1 cellular context compared by ENCODE assay signal in the genomic region with DNA sequence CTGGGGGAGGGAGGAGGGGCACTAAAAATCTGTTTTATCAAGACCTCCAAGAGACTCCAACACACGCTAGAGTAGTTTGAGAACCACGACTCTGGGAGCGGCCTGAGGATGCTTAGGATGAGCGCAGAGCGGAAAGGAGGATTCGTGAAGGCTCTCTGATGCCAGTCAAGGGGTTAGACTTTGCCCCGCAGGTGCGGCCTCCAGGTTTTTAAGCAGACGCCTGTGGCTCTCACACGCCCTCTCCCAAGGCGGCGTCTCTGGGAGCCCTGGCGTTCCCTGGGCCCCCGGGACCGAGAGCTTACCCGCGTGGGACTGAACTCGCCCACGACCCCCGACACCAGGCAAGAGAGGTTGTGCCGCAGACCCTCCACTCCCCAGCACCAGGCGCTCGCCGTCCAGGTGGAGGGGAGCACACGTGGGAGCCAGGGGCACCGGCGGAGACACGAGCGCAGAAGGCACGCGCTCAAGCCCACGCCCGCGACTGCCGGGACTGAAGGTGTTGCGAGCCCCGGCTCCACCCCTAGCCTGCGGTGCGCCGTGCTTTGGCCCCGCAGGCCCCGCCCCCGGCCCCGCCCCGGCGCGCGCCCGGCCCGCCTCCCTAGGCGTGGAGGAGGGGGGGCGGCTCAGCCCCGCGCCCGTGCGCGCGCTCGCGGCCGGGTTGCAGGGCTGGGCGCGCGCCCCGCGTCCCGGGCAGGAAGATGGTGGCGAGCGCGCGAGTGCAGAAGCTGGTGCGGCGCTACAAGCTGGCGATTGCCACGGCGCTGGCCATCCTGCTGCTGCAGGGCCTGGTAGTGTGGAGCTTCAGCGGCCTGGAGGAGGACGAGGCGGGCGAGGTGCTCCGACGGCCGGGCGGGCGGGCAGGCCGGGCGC.
TF ChIP-seq lines count a peak whose summit lies in the region.

TSS of gene XYLT2 (plus strand) at position 684 of the 870 bp plus-strand sequence. CDS start at position 699, 15 bp downstream.

TF ChIP-seq in HepG2, 621 proteins besides CTCF, POLR2A, EP300 and RAD21 (continues in another document):
- TF ChIP-seq HNF1B (CRISPR knock-in tag; IDR thresholded peaks at IDR 0.05) (peak; percentile 48; the same call in 1 of the 2 replicates), DNMT3B (CRISPR knock-in tag; conservative IDR thresholded peaks at IDR 0.05) (no peak), SP140L (CRISPR knock-in tag; IDR thresholded peaks at IDR 0.05; ENCODE audit: borderline replicate concordance) (no peak), ZNF570 (CRISPR knock-in tag; IDR thresholded peaks at IDR 0.05; ENCODE audit: borderline replicate concordance) (0 out of 2 replicates have a peak, but pooled peaks have one; percentile 7), ONECUT2 (CRISPR knock-in tag; IDR thresholded peaks at IDR 0.05) (no peak), MAFK (conservative IDR thresholded peaks at IDR 0.05 in 1 of 2, IDR thresholded peaks at IDR 0.05 in 1 of 2; ENCODE audit: low read length in 2 of 2) (no peak), MAFF (IDR thresholded peaks at IDR 0.05; ENCODE audit: low read depth, low read length) (no peak), FOXP1 (IDR thresholded peaks at IDR 0.05) (no peak), FOXP1 (CRISPR knock-in tag; IDR thresholded peaks at IDR 0.05) (no peak), ZNF501 (CRISPR knock-in tag; IDR thresholded peaks at IDR 0.05) (peak; percentile 89), ISL2 (CRISPR knock-in tag; IDR thresholded peaks at IDR 0.05) (peak; percentile 76), SOX5 (CRISPR knock-in tag; IDR thresholded peaks at IDR 0.05; ENCODE audit: borderline replicate concordance) (no peak), RARA (CRISPR knock-in tag; IDR thresholded peaks at IDR 0.05) (no peak), ZBTB42 (CRISPR knock-in tag; IDR thresholded peaks at IDR 0.05) (no peak), FUBP1 (CRISPR knock-in tag; IDR thresholded peaks at IDR 0.05; ENCODE audit: borderline replicate concordance) (no peak), GTF2F1 (IDR thresholded peaks at IDR 0.05; ENCODE audit: low read length) (no peak), PRDM4 (CRISPR knock-in tag; IDR thresholded peaks at IDR 0.05; ENCODE audit: borderline replicate concordance) (no peak), TEAD2 (CRISPR knock-in tag; IDR thresholded peaks at IDR 0.05) (no peak), PAWR (CRISPR knock-in tag; IDR thresholded peaks at IDR 0.05; ENCODE audit: borderline replicate concordance) (no peak), TEAD3 (CRISPR knock-in tag; optimal IDR thresholded peaks at IDR 0.05; ENCODE audit: borderline replicate concordance) (peak; percentile 11), ZKSCAN8 (CRISPR knock-in tag; IDR thresholded peaks at IDR 0.05; ENCODE audit: borderline replicate concordance) (no peak), ZNF576 (CRISPR knock-in tag; IDR thresholded peaks at IDR 0.05) (no peak), ZNF572 (CRISPR knock-in tag; IDR thresholded peaks at IDR 0.05) (peak; percentile 79; the same call in 1 of the 2 replicates), SMARCC2 (IDR thresholded peaks at IDR 0.05) (no peak), ZNF333 (CRISPR knock-in tag; IDR thresholded peaks at IDR 0.05; ENCODE audit: borderline replicate concordance) (no peak; the same call in 1 of the 2 replicates), YY1 (IDR thresholded peaks at IDR 0.05; ENCODE audit: insufficient read depth, insufficient replicate concordance, low read depth, low read length) (peak; percentile 87), BRD4 (CRISPR knock-in tag; IDR thresholded peaks at IDR 0.05) (peak; percentile 70; the same call in 1 of the 2 replicates), ZBTB38 (CRISPR knock-in tag; IDR thresholded peaks at IDR 0.05) (0 out of 2 replicates have a peak, but pooled peaks have one; percentile 27), ZNF232 (CRISPR knock-in tag; IDR thresholded peaks at IDR 0.05; ENCODE audit: borderline replicate concordance) (peak; percentile 66; the same call in 1 of the 2 replicates), U2AF1 (optimal IDR thresholded peaks at IDR 0.05; ENCODE audit: low read depth, low read length) (no peak), ZMYM4 (CRISPR knock-in tag; IDR thresholded peaks at IDR 0.05) (no peak), MAFG (CRISPR knock-in tag; IDR thresholded peaks at IDR 0.05) (no peak), ZNF230 (CRISPR knock-in tag; IDR thresholded peaks at IDR 0.05) (0 out of 2 replicates have a peak, but pooled peaks have one; percentile 40), ZNF292 (CRISPR knock-in tag; IDR thresholded peaks at IDR 0.05; ENCODE audit: borderline replicate concordance, low read depth) (peak; percentile 36; the same call in 1 of the 2 replicates), FOXJ3 (CRISPR knock-in tag; IDR thresholded peaks at IDR 0.05; ENCODE audit: borderline replicate concordance) (no peak), NFRKB (IDR thresholded peaks at IDR 0.05) (no peak), NFKB2 (CRISPR knock-in tag; IDR thresholded peaks at IDR 0.05; ENCODE audit: borderline replicate concordance) (peak; percentile 92), MED1 (CRISPR knock-in tag; IDR thresholded peaks at IDR 0.05) (peak; percentile 70; the same call in 1 of the 2 replicates), KLF16 (CRISPR knock-in tag; IDR thresholded peaks at IDR 0.05) (peak in 1 of 2 experiments; percentile 71; a peak in 2 of 4 replicates)
- TF ChIP-seq, protein P1, sequence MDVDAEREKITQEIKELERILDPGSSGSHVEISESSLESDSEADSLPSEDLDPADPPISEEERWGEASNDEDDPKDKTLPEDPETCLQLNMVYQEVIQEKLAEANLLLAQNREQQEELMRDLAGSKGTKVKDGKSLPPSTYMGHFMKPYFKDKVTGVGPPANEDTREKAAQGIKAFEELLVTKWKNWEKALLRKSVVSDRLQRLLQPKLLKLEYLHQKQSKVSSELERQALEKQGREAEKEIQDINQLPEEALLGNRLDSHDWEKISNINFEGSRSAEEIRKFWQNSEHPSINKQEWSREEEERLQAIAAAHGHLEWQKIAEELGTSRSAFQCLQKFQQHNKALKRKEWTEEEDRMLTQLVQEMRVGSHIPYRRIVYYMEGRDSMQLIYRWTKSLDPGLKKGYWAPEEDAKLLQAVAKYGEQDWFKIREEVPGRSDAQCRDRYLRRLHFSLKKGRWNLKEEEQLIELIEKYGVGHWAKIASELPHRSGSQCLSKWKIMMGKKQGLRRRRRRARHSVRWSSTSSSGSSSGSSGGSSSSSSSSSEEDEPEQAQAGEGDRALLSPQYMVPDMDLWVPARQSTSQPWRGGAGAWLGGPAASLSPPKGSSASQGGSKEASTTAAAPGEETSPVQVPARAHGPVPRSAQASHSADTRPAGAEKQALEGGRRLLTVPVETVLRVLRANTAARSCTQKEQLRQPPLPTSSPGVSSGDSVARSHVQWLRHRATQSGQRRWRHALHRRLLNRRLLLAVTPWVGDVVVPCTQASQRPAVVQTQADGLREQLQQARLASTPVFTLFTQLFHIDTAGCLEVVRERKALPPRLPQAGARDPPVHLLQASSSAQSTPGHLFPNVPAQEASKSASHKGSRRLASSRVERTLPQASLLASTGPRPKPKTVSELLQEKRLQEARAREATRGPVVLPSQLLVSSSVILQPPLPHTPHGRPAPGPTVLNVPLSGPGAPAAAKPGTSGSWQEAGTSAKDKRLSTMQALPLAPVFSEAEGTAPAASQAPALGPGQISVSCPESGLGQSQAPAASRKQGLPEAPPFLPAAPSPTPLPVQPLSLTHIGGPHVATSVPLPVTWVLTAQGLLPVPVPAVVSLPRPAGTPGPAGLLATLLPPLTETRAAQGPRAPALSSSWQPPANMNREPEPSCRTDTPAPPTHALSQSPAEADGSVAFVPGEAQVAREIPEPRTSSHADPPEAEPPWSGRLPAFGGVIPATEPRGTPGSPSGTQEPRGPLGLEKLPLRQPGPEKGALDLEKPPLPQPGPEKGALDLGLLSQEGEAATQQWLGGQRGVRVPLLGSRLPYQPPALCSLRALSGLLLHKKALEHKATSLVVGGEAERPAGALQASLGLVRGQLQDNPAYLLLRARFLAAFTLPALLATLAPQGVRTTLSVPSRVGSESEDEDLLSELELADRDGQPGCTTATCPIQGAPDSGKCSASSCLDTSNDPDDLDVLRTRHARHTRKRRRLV (CRISPR knock-in tag; IDR thresholded peaks at IDR 0.05) = no peak
- TF ChIP-seq, protein P2, sequence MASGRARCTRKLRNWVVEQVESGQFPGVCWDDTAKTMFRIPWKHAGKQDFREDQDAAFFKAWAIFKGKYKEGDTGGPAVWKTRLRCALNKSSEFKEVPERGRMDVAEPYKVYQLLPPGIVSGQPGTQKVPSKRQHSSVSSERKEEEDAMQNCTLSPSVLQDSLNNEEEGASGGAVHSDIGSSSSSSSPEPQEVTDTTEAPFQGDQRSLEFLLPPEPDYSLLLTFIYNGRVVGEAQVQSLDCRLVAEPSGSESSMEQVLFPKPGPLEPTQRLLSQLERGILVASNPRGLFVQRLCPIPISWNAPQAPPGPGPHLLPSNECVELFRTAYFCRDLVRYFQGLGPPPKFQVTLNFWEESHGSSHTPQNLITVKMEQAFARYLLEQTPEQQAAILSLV (CRISPR knock-in tag; IDR thresholded peaks at IDR 0.05; ENCODE audit: borderline replicate concordance) = no peak
- TF ChIP-seq, protein P3, sequence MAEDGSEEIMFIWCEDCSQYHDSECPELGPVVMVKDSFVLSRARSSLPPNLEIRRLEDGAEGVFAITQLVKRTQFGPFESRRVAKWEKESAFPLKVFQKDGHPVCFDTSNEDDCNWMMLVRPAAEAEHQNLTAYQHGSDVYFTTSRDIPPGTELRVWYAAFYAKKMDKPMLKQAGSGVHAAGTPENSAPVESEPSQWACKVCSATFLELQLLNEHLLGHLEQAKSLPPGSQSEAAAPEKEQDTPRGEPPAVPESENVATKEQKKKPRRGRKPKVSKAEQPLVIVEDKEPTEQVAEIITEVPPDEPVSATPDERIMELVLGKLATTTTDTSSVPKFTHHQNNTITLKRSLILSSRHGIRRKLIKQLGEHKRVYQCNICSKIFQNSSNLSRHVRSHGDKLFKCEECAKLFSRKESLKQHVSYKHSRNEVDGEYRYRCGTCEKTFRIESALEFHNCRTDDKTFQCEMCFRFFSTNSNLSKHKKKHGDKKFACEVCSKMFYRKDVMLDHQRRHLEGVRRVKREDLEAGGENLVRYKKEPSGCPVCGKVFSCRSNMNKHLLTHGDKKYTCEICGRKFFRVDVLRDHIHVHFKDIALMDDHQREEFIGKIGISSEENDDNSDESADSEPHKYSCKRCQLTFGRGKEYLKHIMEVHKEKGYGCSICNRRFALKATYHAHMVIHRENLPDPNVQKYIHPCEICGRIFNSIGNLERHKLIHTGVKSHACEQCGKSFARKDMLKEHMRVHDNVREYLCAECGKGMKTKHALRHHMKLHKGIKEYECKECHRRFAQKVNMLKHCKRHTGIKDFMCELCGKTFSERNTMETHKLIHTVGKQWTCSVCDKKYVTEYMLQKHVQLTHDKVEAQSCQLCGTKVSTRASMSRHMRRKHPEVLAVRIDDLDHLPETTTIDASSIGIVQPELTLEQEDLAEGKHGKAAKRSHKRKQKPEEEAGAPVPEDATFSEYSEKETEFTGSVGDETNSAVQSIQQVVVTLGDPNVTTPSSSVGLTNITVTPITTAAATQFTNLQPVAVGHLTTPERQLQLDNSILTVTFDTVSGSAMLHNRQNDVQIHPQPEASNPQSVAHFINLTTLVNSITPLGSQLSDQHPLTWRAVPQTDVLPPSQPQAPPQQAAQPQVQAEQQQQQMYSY (CRISPR knock-in tag; IDR thresholded peaks at IDR 0.05) = no peak; the same call in 1 of the 2 replicates
- TF ChIP-seq, protein P4, sequence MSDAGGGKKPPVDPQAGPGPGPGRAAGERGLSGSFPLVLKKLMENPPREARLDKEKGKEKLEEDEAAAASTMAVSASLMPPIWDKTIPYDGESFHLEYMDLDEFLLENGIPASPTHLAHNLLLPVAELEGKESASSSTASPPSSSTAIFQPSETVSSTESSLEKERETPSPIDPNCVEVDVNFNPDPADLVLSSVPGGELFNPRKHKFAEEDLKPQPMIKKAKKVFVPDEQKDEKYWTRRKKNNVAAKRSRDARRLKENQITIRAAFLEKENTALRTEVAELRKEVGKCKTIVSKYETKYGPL (CRISPR knock-in tag; IDR thresholded peaks at IDR 0.05) = no peak
